29 cellular contexts compared by ENCODE assay signal in the genomic region with DNA sequence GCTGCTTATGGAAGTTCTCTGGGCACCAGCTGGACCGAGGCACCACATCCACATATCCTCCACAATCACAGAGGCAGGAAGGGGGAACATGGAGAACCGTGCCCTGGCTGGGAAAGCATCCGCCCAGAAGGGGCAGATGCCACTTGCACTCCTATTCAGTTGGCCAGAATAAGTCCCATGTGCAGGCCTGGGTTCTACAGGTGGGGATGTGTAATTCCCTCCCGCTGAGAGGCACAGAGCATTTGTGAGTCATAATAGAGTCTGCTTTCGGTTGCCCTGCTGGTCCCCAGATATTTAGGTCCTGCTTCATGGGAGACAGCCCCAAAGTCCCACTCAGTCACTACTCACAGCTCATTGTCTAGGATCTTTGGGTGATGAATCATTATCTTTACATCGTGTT.
"Had no signal": no experiment of that assay in that cellular context is flagged by ENCODE, and none has a peak within 500 bp of the region (broad histone marks: within the 10 kb centered on the region; RNA-seq: fewer than 3 reads in every experiment).

No MANE protein-coding gene starts in this region.

- H3K27me3 ChIP-seq: Peyer's patch had no signal

- H3K36me3 ChIP-seq: Peyer's patch, WERI-Rb-1 had no signal

- H3K4me1 ChIP-seq: Peyer's patch had no signal

- ATAC-seq: activated CD8-positive, alpha-beta memory T cell treated with anti-CD3 and anti-CD28 coated beads, Interleukin-2, amount 10 ng/mL, durations not matched to agents 7 days and 5 days; activated naive CD8-positive, alpha-beta T cell treated with anti-CD3 and anti-CD28 coated beads, Interleukin-2, amount 50 U/mL, for 24 hours; PC-3 had no signal

- H3K4me3 ChIP-seq: Peyer's patch had no signal

- H3K27ac ChIP-seq: Peyer's patch, RWPE1, WERI-Rb-1 had no signal

- DNase-seq: activated CD4-positive, alpha-beta memory T cell treated with anti-CD3 and anti-CD28 coated beads, Interleukin-2, amount 10 ng/mL, durations not matched to agents 7 days and 5 days; activated CD4-positive, alpha-beta T cell treated with anti-CD3 and anti-CD28 coated beads for 1 hour; activated CD4-positive, alpha-beta T cell treated with anti-CD3 and anti-CD28 coated beads for 48 hours; activated CD4-positive, CD25-positive, alpha-beta regulatory T cell; activated CD8-positive, alpha-beta memory T cell treated with anti-CD3 and anti-CD28 coated beads for 24 hours; activated CD8-positive, alpha-beta memory T cell treated with anti-CD3 and anti-CD28 coated beads, Interleukin-2, amount 10 ng/mL, durations not matched to agents 7 days and 5 days; activated CD8-positive, alpha-beta memory T cell treated with anti-CD3 and anti-CD28 coated beads, Interleukin-2, amount 50 U/mL, for 48 hours; activated effector memory CD4-positive, alpha-beta T cell treated with Interleukin-2 at 50 U/mL for 16 hours; activated naive CD4-positive, alpha-beta T cell treated with anti-CD3 and anti-CD28 coated beads, Interleukin-2, amount 10 ng/mL, durations not matched to agents 7 days and 5 days; activated naive CD8-positive, alpha-beta T cell treated with anti-CD3 and anti-CD28 coated beads, Interleukin-2, amount 50 U/mL, for 24 hours; activated T-cell treated with anti-CD3 and anti-CD28 coated beads, Interleukin-2, amount 50 U/mL, for 48 hours; aorta; Karpas-422; NCI-H1105; NCI-H1417 treated with DMSO at 0.1 percent for 48 hours; NCI-H187 treated with DMSO at 0.1 percent for 48 hours; NCI-H2081 treated with DMSO at 0.1 percent for 48 hours; NCI-H345; NCI-H524 treated with DMSO at 0.1 percent for 48 hours; NK-92 treated with Interleukin-12 subunit alpha and Interleukin-12 subunit beta, amount 100 ng/mL, for 24 hours; PC-3; Peyer's patch; Right ventricle myocardium superior; SW 1271; T-helper 1 cell; T-helper 2 cell; T-helper 9 cell; WERI-Rb-1 had no signal

- H3K9me3 ChIP-seq: Peyer's patch had no signal
